Comparison of ENCODE assay signal across 8 cellular contexts in genomic region chr13:44917589-44918322, GRCh38.
A peak's percentile ranks its signal among the peaks of the same experiment; 100 is the strongest.
DNase-seq lines count a peak whose midpoint lies in the region; ATAC-seq and TF ChIP-seq lines count a peak whose summit lies in the region.

No MANE protein-coding gene starts in this region.

- H3K36me3 Mint-ChIP-seq in CD8-positive, alpha-beta T cell = no peaks in the 10 kb centered on the region
- H3K36me3 Mint-ChIP-seq in effector memory CD8-positive, alpha-beta T cell (ENCODE audit: insufficient read depth) = peaks cover 4% of the 10 kb centered on the region

- peaks cover 14% of the 10 kb centered on the region for H3K4me1 Mint-ChIP-seq in CD8-positive, alpha-beta T cell (ENCODE audit: low read depth)
- no peaks in the 10 kb centered on the region for H3K4me1 Mint-ChIP-seq in effector memory CD8-positive, alpha-beta T cell (ENCODE audit: low read depth in 2 of 2)

- peaks cover 7% of the 10 kb centered on the region for H3K4me1 ChIP-seq in CD8-positive, alpha-beta T cell (ENCODE audit: insufficient read depth, low read length)

- TF ChIP-seq CTCF in CD8-positive, alpha-beta T cell (IDR thresholded peaks at IDR 0.05) = peak; percentile 39
- TF ChIP-seq CTCF in HL-60 (IDR thresholded peaks at IDR 0.05; ENCODE audit: insufficient read depth, low read length) = no peak

- no peaks in the 10 kb centered on the region for H3K27me3 ChIP-seq in CD8-positive, alpha-beta T cell (ENCODE audit: insufficient read depth, low read length)
- H3K27me3 ChIP-seq in HL-60 (ENCODE audit: insufficient read depth, poor library complexity, severe bottlenecking) = no peaks in the 10 kb centered on the region

- H3K27me3 Mint-ChIP-seq in CD8-positive, alpha-beta T cell (ENCODE audit: low read depth) = no peaks in the 10 kb centered on the region
- H3K27me3 Mint-ChIP-seq in effector memory CD8-positive, alpha-beta T cell = no peaks in the 10 kb centered on the region

- peak overlapping the region; percentile 66 for H3K27ac ChIP-seq in CD8-positive, alpha-beta T cell (ENCODE audit: low read depth, low read length)
- H3K27ac ChIP-seq in HL-60 (replicated peaks) = peak overlapping the region; percentile 81

- peak; percentile 95 to 99 (median 98) for DNase-seq in CD8-positive, alpha-beta T cell
- peak; percentile 94 to 97 for DNase-seq in HL-60 (ENCODE audit: low read depth in 1 of 2, low spot score in 1 of 2)
- DNase-seq in NK-92 (lab: John Stamatoyannopoulos, UW; ENCODE audit: unreplicated experiment) = peak; percentile 84
- DNase-seq in activated CD8-positive, alpha-beta memory T cell treated with anti-CD3 and anti-CD28 coated beads for 24 hours = peak; percentile 100
- DNase-seq in effector memory CD8-positive, alpha-beta T cell = peak; percentile 98
- DNase-seq in lung microvascular endothelial cell (ENCODE audit: low read depth in 2 of 2) = peak; percentile 95 to 97
- DNase-seq in stimulated activated CD4-positive, alpha-beta T cell treated with anti-CD3 and anti-CD28 coated beads, TNF-alpha, amount 100 ng/mL, for 24 hours (ENCODE audit: low read depth in 3 of 3) = peak; percentile 93 to 95 (median 94)

- intact Hi-C loops in CD8-positive, alpha-beta T cell (cut with DNase I, micrococcal nuclease) = loop anchor here (1.0 to 10.0 kb wide), 20 partner anchors 72 to 1637 kb away; partner anchors contain the start of genes CCDC122 (in 2 of the 2), GPALPP1 (in 2 of the 2), LACC1 (in 2 of the 2) and NUFIP1 (in 2 of the 2)

- no peak overlapping the region for H3K27ac Mint-ChIP-seq in CD8-positive, alpha-beta T cell
- no peak overlapping the region for H3K27ac Mint-ChIP-seq in effector memory CD8-positive, alpha-beta T cell

- H3K36me3 ChIP-seq in CD8-positive, alpha-beta T cell (ENCODE audit: insufficient read depth, low read length) = no peaks in the 10 kb centered on the region

- H3K9me3 ChIP-seq in CD8-positive, alpha-beta T cell (ENCODE audit: low read length) = no peaks in the 10 kb centered on the region

- POLR2A ChIA-PET in CD8-positive, alpha-beta T cell (lab: Charles Lee) = interaction anchor here (0.7 to 0.9 kb wide), 3 partner anchors 54 to 479 kb away, joined by 3 to 4 read pairs (median 3); no protein-coding TSS in a partner anchor

- H3K4me3 Mint-ChIP-seq in CD8-positive, alpha-beta T cell = no peak overlapping the region
- no peak overlapping the region for H3K4me3 Mint-ChIP-seq in effector memory CD8-positive, alpha-beta T cell

- peak overlapping the region; percentile 54 for H3K4me3 ChIP-seq in CD8-positive, alpha-beta T cell (ENCODE audit: low read depth, low read length)
- peak overlapping the region; percentile 64 for H3K4me3 ChIP-seq in HL-60 (replicated peaks; ENCODE audit: insufficient read depth, low read length)

- H3K9me3 Mint-ChIP-seq in CD8-positive, alpha-beta T cell = no peaks in the 10 kb centered on the region
- no peaks in the 10 kb centered on the region for H3K9me3 Mint-ChIP-seq in effector memory CD8-positive, alpha-beta T cell

- peak; percentile 78 for ATAC-seq in CD8-positive, alpha-beta T cell
- ATAC-seq in GM19463 (IDR thresholded peaks at IDR 0.05; ENCODE audit: unreplicated experiment) = peak; percentile 74
- ATAC-seq in effector memory CD8-positive, alpha-beta T cell (replicated peaks) = peak; percentile 77

- CTCF ChIA-PET in CD8-positive, alpha-beta T cell (lab: Charles Lee) = interaction anchor here (0.7 to 1.9 kb wide), 7 partner anchors 9 to 479 kb away, joined by 3 to 5 read pairs (median 4); no protein-coding TSS in a partner anchor

Comparison
In these comparisons a context has a peak if more than half of its experiments do, and no peak if none do; other contexts are left out.
1. Peak in every context shown above with its lines: DNase-seq, ATAC-seq, H3K4me3 ChIP-seq and H3K27ac ChIP-seq.